8 cellular contexts compared by ENCODE assay signal in genomic region chr10:124717911-124718734, GRCh38. TPM values are rescaled to one million over a fixed set of nuclear protein-coding genes. Genes with fewer than 3 reads are reported as not detected.
DNase-seq lines count a peak whose midpoint lies in the region; ATAC-seq and TF ChIP-seq lines count a peak whose summit lies in the region.

No MANE protein-coding gene starts in this region.

- intact Hi-C loops in PC-9 (cut with micrococcal nuclease; ENCODE audit: unreplicated experiment), result loop anchor here (2.0 kb wide), 2 partner anchors 69 to 91 kb away; no protein-coding TSS in a partner anchor

- no peak overlapping the region for H3K4me3 ChIP-seq in PC-9

- no peaks in the 10 kb centered on the region for H3F3A ChIP-seq in PC-9 (ENCODE audit: insufficient read depth, low read depth)

- no peak overlapping the region for H3K4me2 ChIP-seq in PC-9

- no peaks in the 10 kb centered on the region for H4K20me1 ChIP-seq in PC-9 (ENCODE audit: insufficient read depth)

- BruUV-seq in PC-9 (replicated peaks; lab: Mats Ljungman, UMichigan), result no TSS peak

- no peaks in the 10 kb centered on the region for H3K79me2 ChIP-seq in PC-9 (ENCODE audit: low read depth)

- TF ChIP-seq CTCF in PC-9 (conservative IDR thresholded peaks at IDR 0.05), result no peak

- POLR2A ChIA-PET in PC-9 (lab: Charles Lee; ENCODE audit: unreplicated experiment), result no interaction called here

- peaks cover 11% of the 10 kb centered on the region; the same call in 1 of the 2 replicates for H3K4me1 ChIP-seq in PC-9 (replicated peaks; ENCODE audit: insufficient read depth)

- H3K9me2 ChIP-seq in PC-9 (ENCODE audit: insufficient read depth), result no peaks in the 10 kb centered on the region

- H3K36me3 ChIP-seq in PC-9 (ENCODE audit: low read depth), result no peaks in the 10 kb centered on the region

- no peaks in the 10 kb centered on the region for H3K9me3 ChIP-seq in PC-9 (ENCODE audit: insufficient read depth, low read depth)

- ATAC-seq in GM18868 (IDR thresholded peaks at IDR 0.05; ENCODE audit: unreplicated experiment) (peak; percentile 60), HG03039 (IDR thresholded peaks at IDR 0.05; ENCODE audit: unreplicated experiment) (peak; percentile 40)

- peak; percentile 23 to 39 for DNase-seq in PC-9
- peak; percentile 92 for DNase-seq in activated effector memory CD4-positive, alpha-beta T cell treated with anti-CD3 and anti-CD28 coated beads, Interleukin-2, amount 50 U/mL, for 16 hours
- peak; percentile 83 for DNase-seq in kidney tubule cell (ENCODE audit: low spot score)
- DNase-seq in stimulated activated CD8-positive, alpha-beta memory T cell treated with anti-CD3 and anti-CD28 coated beads, Interleukin-12 subunit alpha, Interleukin-12 subunit beta, amount 100 ng/mL, for 4 hours (ENCODE audit: low read depth), result peak; percentile 63
- no peak for DNase-seq in NCI-H345 (lab: John Stamatoyannopoulos, UW)
- DNase-seq in SIG-M5 (lab: John Stamatoyannopoulos, UW), result no peak

- H2AFZ ChIP-seq in PC-9, result no peak overlapping the region

- H3K27ac ChIP-seq in PC-9, result no peak overlapping the region

- H3K27me3 ChIP-seq in PC-9 (ENCODE audit: insufficient read depth, low read depth), result no peaks in the 10 kb centered on the region

- CTCF ChIA-PET in PC-9 (lab: Charles Lee), result interaction anchor here (0.6 to 0.7 kb wide), 2 partner anchors 24 to 153 kb away, joined by 4 read pairs; no protein-coding TSS in a partner anchor

RNA-seq across cellular contexts. Expression of gene FAM53B, which starts 26.1 kb away (rescaled TPM):
- total RNA-seq in PC-9 (2021), result 9.0 and 9.8 TPM in 2 replicates

Comparison
In these comparisons a context has a peak if more than half of its experiments do, and no peak if none do; other contexts are left out.
1. DNase-seq: peak in PC-9 (2 of 2), activated effector memory CD4-positive, alpha-beta T cell treated with anti-CD3 and anti-CD28 coated beads, Interleukin-2, amount 50 U/mL, for 16 hours (single experiment), kidney tubule cell (single experiment) and stimulated activated CD8-positive, alpha-beta memory T cell treated with anti-CD3 and anti-CD28 coated beads, Interleukin-12 subunit alpha, Interleukin-12 subunit beta, amount 100 ng/mL, for 4 hours (single experiment); none in NCI-H345 (single experiment) and SIG-M5 (single experiment).